Comparison of ENCODE assay signal across 8 cellular contexts in genomic region chr9:6715755-6716643, GRCh38. TPM values are rescaled to one million over a fixed set of nuclear protein-coding genes. Genes with fewer than 3 reads are reported as not detected.
DNase-seq lines count a peak whose midpoint lies in the region; ATAC-seq and TF ChIP-seq lines count a peak whose summit lies in the region.

No MANE protein-coding gene starts in this region.

- no peak overlapping the region for H3K27ac ChIP-seq in AG04450 (ENCODE audit: low read depth, low read length)

- no peak for TF ChIP-seq CTCF in AG04450 (IDR thresholded peaks at IDR 0.05; ENCODE audit: low read depth, low read length)

- no peak for DNase-seq in AG04450 (ENCODE audit: low read depth, low spot score)
- peak; percentile 49 to 65 for DNase-seq in activated CD4-positive, alpha-beta T cell treated with anti-CD3 and anti-CD28 coated beads for 24 hours (ENCODE audit: low read depth in 2 of 2)
- peak; percentile 49 for DNase-seq in cerebellum (ENCODE audit: low spot score)
- DNase-seq in medulla oblongata (ENCODE audit: extremely low spot score), result peak; percentile 41
- peak; percentile 26 to 50 for DNase-seq in stimulated activated CD8-positive, alpha-beta memory T cell treated with anti-CD3 and anti-CD28 coated beads, Interleukin-2, amount 100 ng/mL, for 1 hour (ENCODE audit: low read depth in 2 of 2)
- no peak for DNase-seq in T1000 (lab: John Stamatoyannopoulos, UW)

- peak overlapping the region; percentile 58 for H3K4me3 ChIP-seq in AG04450 (ENCODE audit: low read depth, low read length)

- H3K9me3 ChIP-seq in AG04450 (ENCODE audit: control insufficient read depth, insufficient read depth, low read length), result no peaks in the 10 kb centered on the region; the same call in 1 of the 2 replicates

- ATAC-seq in GM19328 (IDR thresholded peaks at IDR 0.05; ENCODE audit: unreplicated experiment) (peak; percentile 88), HG03571 (IDR thresholded peaks at IDR 0.05; ENCODE audit: unreplicated experiment) (peak; percentile 87)

- peaks cover 9% of the 10 kb centered on the region for H3K27me3 ChIP-seq in AG04450 (ENCODE audit: control insufficient read depth, insufficient read depth, low read length)

- POLR2A ChIA-PET in AG04450 (lab: Yijun Ruan, JAX), result interaction anchor here (0.5 to 0.6 kb wide), 3 partner anchors 34 to 797 kb away, joined by 3 to 5 read pairs (median 3); no protein-coding TSS in a partner anchor

- CTCF ChIA-PET in AG04450 (lab: Charles Lee), result interaction anchor here (0.6 kb wide), 1 partner anchor 97 kb away, joined by 3 read pairs; no protein-coding TSS in a partner anchor

RNA-seq across cellular contexts. Expression of gene KDM4C, which starts 41.8 kb away (rescaled TPM):
- polyA plus RNA-seq in AG04450 (2011; rRNA removed), result 11.4 and 12.1 TPM in 2 replicates
- 39.8 and 40.7 TPM in 2 replicates for polyA minus RNA-seq in AG04450 (2011; rRNA and poly(A)+ RNA removed)
- 61.5 TPM for total RNA-seq in cerebellum

Comparison
In these comparisons a context has a peak if more than half of its experiments do, and no peak if none do; other contexts are left out.
1. DNase-seq: peak in activated CD4-positive, alpha-beta T cell treated with anti-CD3 and anti-CD28 coated beads for 24 hours (2 of 2), cerebellum (single experiment), medulla oblongata (single experiment) and stimulated activated CD8-positive, alpha-beta memory T cell treated with anti-CD3 and anti-CD28 coated beads, Interleukin-2, amount 100 ng/mL, for 1 hour (2 of 2); none in AG04450 (single experiment) and T1000 (single experiment).